ENCODE assay signal across 13 cellular contexts in genomic region chr21:14630556-14631069, GRCh38.
DNase-seq lines count a peak whose midpoint lies in the region; ATAC-seq and TF ChIP-seq lines count a peak whose summit lies in the region.
"Had no signal": no experiment of that assay in that cellular context is flagged by ENCODE, and none has a peak within 500 bp of the region (broad histone marks: within the 10 kb centered on the region; RNA-seq: fewer than 3 reads in every experiment).

No MANE protein-coding gene starts in this region.

- H3K4me3 Mint-ChIP-seq in activated naive CD8-positive, alpha-beta T cell treated with anti-CD3 and anti-CD28 coated beads, Interleukin-2, amount 50 U/mL, for 24 hours: peak overlapping the region; percentile 9

- H3K36me3 ChIP-seq in GM06990 (ENCODE audit: control insufficient read depth, insufficient read depth, low read length): no peaks in the 10 kb centered on the region
- H3K36me3 ChIP-seq: adrenal gland, sigmoid colon had no signal

- no peaks in the 10 kb centered on the region for H3K27me3 ChIP-seq in GM06990 (replicated peaks; ENCODE audit: control insufficient read depth, insufficient read depth, low read length)
- H3K27me3 ChIP-seq: adrenal gland, sigmoid colon had no signal

- peaks cover 4% of the 10 kb centered on the region for H3K9me3 Mint-ChIP-seq in activated naive CD8-positive, alpha-beta T cell treated with anti-CD3 and anti-CD28 coated beads, Interleukin-2, amount 50 U/mL, for 24 hours

- H3K4me3 ChIP-seq in GM06990 (replicated peaks; ENCODE audit: low read depth, low read length) (no peak overlapping the region), lower leg skin (ENCODE audit: low read depth, poor library complexity, severe bottlenecking) (no peak overlapping the region)
- H3K4me3 ChIP-seq: adrenal gland, sigmoid colon had no signal

- intact Hi-C loops in lower leg skin (cut with DNase I; ENCODE audit: low total_unique reads): no loop called here

- TF ChIP-seq POLR2A in lower leg skin (IDR thresholded peaks at IDR 0.05): no peak

- no peaks in the 10 kb centered on the region for H3K27me3 Mint-ChIP-seq in activated naive CD8-positive, alpha-beta T cell treated with anti-CD3 and anti-CD28 coated beads, Interleukin-2, amount 50 U/mL, for 24 hours

- 27% methylated on average over 2 of the region's 2 CpGs for WGBS in lower leg skin, 2 donors

- H3K27ac Mint-ChIP-seq in activated naive CD8-positive, alpha-beta T cell treated with anti-CD3 and anti-CD28 coated beads, Interleukin-2, amount 50 U/mL, for 24 hours: peak overlapping the region; percentile 82

- H3K36me3 Mint-ChIP-seq in activated naive CD8-positive, alpha-beta T cell treated with anti-CD3 and anti-CD28 coated beads, Interleukin-2, amount 50 U/mL, for 24 hours (ENCODE audit: low read depth): no peaks in the 10 kb centered on the region

- H3K4me1 Mint-ChIP-seq in activated naive CD8-positive, alpha-beta T cell treated with anti-CD3 and anti-CD28 coated beads, Interleukin-2, amount 50 U/mL, for 24 hours: peaks cover 18% of the 10 kb centered on the region

- no peak for TF ChIP-seq CTCF in GM06990 (IDR thresholded peaks at IDR 0.05; ENCODE audit: insufficient read depth, low read length, poor library complexity, severe bottlenecking)
- no peak for TF ChIP-seq CTCF in lower leg skin (IDR thresholded peaks at IDR 0.05)

- DNase-seq in GM06990 (ENCODE audit: extremely low read depth, insufficient read length) (peak; percentile 65), NCI-H1417 treated with DMSO at 0.1 percent for 48 hours (lab: John Stamatoyannopoulos, UW) (no peak), NCI-H1694 treated with DMSO at 0.1 percent for 48 hours (lab: John Stamatoyannopoulos, UW) (no peak), lower leg skin (ENCODE audit: low spot score in 2 of 2) (no peak)
- DNase-seq in activated naive CD8-positive, alpha-beta T cell treated with anti-CD3 and anti-CD28 coated beads, Interleukin-2, amount 50 U/mL, for 24 hours: no peak
- DNase-seq in effector CD4-positive, alpha-beta T cell: no peak
- DNase-seq: adrenal gland; effector CD8-positive, alpha-beta T cell; hippocampal formation; NCI-H2029; sigmoid colon had no signal

- ATAC-seq in GM18907 (IDR thresholded peaks at IDR 0.05; ENCODE audit: unreplicated experiment): peak; percentile 65
- peak; percentile 75 for ATAC-seq in HG03439 (IDR thresholded peaks at IDR 0.05; ENCODE audit: unreplicated experiment)
- ATAC-seq in activated naive CD8-positive, alpha-beta T cell treated with anti-CD3 and anti-CD28 coated beads, Interleukin-2, amount 50 U/mL, for 24 hours: peak; percentile 91
